Comparison of ENCODE assay signal across 25 cellular contexts in the genomic region with DNA sequence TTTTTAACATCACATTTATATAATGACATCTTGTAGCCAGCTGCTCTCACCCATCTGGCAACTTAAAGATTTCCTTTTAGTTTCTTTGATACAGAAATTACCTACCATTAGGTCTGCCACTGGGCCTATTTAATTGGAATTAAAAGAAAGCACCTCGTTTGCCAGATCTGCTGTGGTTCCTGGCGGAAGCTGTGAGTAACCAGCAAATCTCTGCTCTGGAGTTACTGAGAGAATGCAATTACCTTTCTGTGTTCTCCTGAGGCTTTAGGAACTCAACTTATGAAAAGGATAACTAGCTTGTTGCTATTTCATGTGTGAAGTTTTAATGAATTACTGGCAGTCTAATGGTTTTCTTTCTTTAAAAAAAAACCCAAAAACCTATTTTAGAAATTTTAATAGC.
"Had no signal": no experiment of that assay in that cellular context is flagged by ENCODE, and none has a peak within 500 bp of the region (broad histone marks: within the 10 kb centered on the region; RNA-seq: fewer than 3 reads in every experiment).

No MANE protein-coding gene starts in this region.

- H3K79me2 ChIP-seq: hepatocyte had no signal

- H3K36me3 ChIP-seq: left lung, prostate gland, right atrium auricular region, thyroid gland, upper lobe of right lung had no signal

- H3K4me3 Mint-ChIP-seq: activated T-cell treated with anti-CD3 and anti-CD28 coated beads, Interleukin-2, amount 50 U/mL, for 24 hours; activated T-helper 17 cell treated with anti-CD3 and anti-CD28 coated beads, Interleukin-2, amount 50 U/mL, for 72 hours; effector memory CD8-positive, alpha-beta T cell; naive thymus-derived CD4-positive, alpha-beta T cell had no signal

- H3K9me3 Mint-ChIP-seq: activated naive CD4-positive, alpha-beta T cell treated with anti-CD3 and anti-CD28 coated beads, Interleukin-2, amount 50 U/mL, for 72 hours; activated T-cell treated with anti-CD3 and anti-CD28 coated beads, Interleukin-2, amount 50 U/mL, for 24 hours; activated T-helper 17 cell treated with anti-CD3 and anti-CD28 coated beads, Interleukin-2, amount 50 U/mL, for 72 hours; effector memory CD8-positive, alpha-beta T cell; naive thymus-derived CD4-positive, alpha-beta T cell had no signal

- H3K27me3 ChIP-seq: hepatocyte, left lung, right atrium auricular region, thyroid gland, upper lobe of right lung had no signal

- ATAC-seq: activated naive CD4-positive, alpha-beta T cell treated with anti-CD3 and anti-CD28 coated beads, Interleukin-2, amount 50 U/mL, for 72 hours; activated T-helper 17 cell treated with anti-CD3 and anti-CD28 coated beads, Interleukin-2, amount 50 U/mL, for 72 hours; effector memory CD8-positive, alpha-beta T cell; esophagus mucosa; left lung; naive thymus-derived CD4-positive, alpha-beta T cell; stimulated activated naive CD8-positive, alpha-beta T cell treated with anti-CD3 and anti-CD28 coated beads, Interleukin-15, Interleukin-2, amounts not matched to agents 100 U/mL and 50 U/mL, for 24 hours; upper lobe of right lung had no signal

- H3K4me3 ChIP-seq: hepatocyte, left lung, lung, prostate gland, right atrium auricular region, thyroid gland, upper lobe of right lung had no signal

- H3K9me3 ChIP-seq: left lung, prostate gland, right atrium auricular region, thyroid gland, upper lobe of right lung had no signal

- H3K4me1 ChIP-seq: prostate gland, right atrium auricular region had no signal

- H2AFZ ChIP-seq: hepatocyte had no signal

- H3K27me3 Mint-ChIP-seq: activated T-cell treated with anti-CD3 and anti-CD28 coated beads, Interleukin-2, amount 50 U/mL, for 24 hours; activated T-helper 17 cell treated with anti-CD3 and anti-CD28 coated beads, Interleukin-2, amount 50 U/mL, for 72 hours; naive thymus-derived CD4-positive, alpha-beta T cell had no signal

- H3K27ac ChIP-seq: left lung, prostate gland, right atrium auricular region, thyroid gland, upper lobe of right lung had no signal

- DNase-seq: activated CD4-positive, alpha-beta T cell treated with anti-CD3 and anti-CD28 coated beads for 1 hour; activated CD4-positive, alpha-beta T cell treated with anti-CD3 and anti-CD28 coated beads, Interleukin-2, amount 50 U/mL, for 4 hours; activated CD8-positive, alpha-beta memory T cell treated with anti-CD3 and anti-CD28 coated beads for 24 hours; activated CD8-positive, alpha-beta memory T cell treated with anti-CD3 and anti-CD28 coated beads, Interleukin-2, amount 50 U/mL, for 4 hours; activated T-cell treated with anti-CD3 and anti-CD28 coated beads, Interleukin-2, amount 50 U/mL, for 24 hours; aorta; central memory CD4-positive, alpha-beta T cell; effector memory CD8-positive, alpha-beta T cell; foreskin melanocyte; kidney glomerular epithelial cell; left lung; naive thymus-derived CD4-positive, alpha-beta T cell; stimulated activated CD4-positive, alpha-beta T cell treated with anti-CD3 and anti-CD28 coated beads, Interleukin-12 subunit alpha, Interleukin-12 subunit beta, amount 100 ng/mL, for 4 hours; stimulated activated CD4-positive, alpha-beta T cell treated with anti-CD3 and anti-CD28 coated beads, Interleukin-4, amount 100 ng/mL, for 4 hours; stimulated activated naive CD8-positive, alpha-beta T cell treated with anti-CD3 and anti-CD28 coated beads, Interleukin-15, Interleukin-2, amounts not matched to agents 100 U/mL and 50 U/mL, for 24 hours; T-helper 9 cell; thyroid gland; upper lobe of right lung had no signal

- H3K27ac Mint-ChIP-seq: activated naive CD4-positive, alpha-beta T cell treated with anti-CD3 and anti-CD28 coated beads, Interleukin-2, amount 50 U/mL, for 72 hours; activated T-cell treated with anti-CD3 and anti-CD28 coated beads, Interleukin-2, amount 50 U/mL, for 24 hours; activated T-helper 17 cell treated with anti-CD3 and anti-CD28 coated beads, Interleukin-2, amount 50 U/mL, for 72 hours; effector memory CD8-positive, alpha-beta T cell had no signal
